Comparison of ENCODE assay signal across 1 cellular context in genomic region chr10:121831777-121832176, GRCh38.
TF ChIP-seq lines count a peak whose summit lies in the region.

No MANE protein-coding gene starts in this region.

TF ChIP-seq in HEK293, 187 proteins besides CTCF, POLR2A, EP300 and RAD21 (continued from another document and continues in another):
- TF ChIP-seq ATF2 (tag by site-specific recombination; IDR thresholded peaks at IDR 0.05; ENCODE audit: low read depth) = peak; percentile 90
- peak; percentile 98 for TF ChIP-seq WT1 (tag by site-specific recombination; IDR thresholded peaks at IDR 0.05)
- TF ChIP-seq ZNF664 (tag by site-specific recombination; IDR thresholded peaks at IDR 0.05) = peak; percentile 13; the same call in 1 of the 2 replicates
- TF ChIP-seq ZBTB7A (tag by site-specific recombination; IDR thresholded peaks at IDR 0.05; ENCODE audit: low read depth) = no peak
- peak; percentile 76 for TF ChIP-seq BCL6B (tag by site-specific recombination; IDR thresholded peaks at IDR 0.05)
- TF ChIP-seq ZNF341 (tag by site-specific recombination; IDR thresholded peaks at IDR 0.05; ENCODE audit: low read depth) = peak; percentile 67
- TF ChIP-seq ZBTB1 (tag by site-specific recombination; IDR thresholded peaks at IDR 0.05) = 0 out of 2 replicates have a peak, but pooled peaks have one; percentile 60
- TF ChIP-seq ZNF501 (tag by site-specific recombination; IDR thresholded peaks at IDR 0.05) = peak; percentile 86
- TF ChIP-seq ZNF639 (tag by site-specific recombination; IDR thresholded peaks at IDR 0.05) = peak; percentile 97
- TF ChIP-seq ZNF580 (tag by site-specific recombination; IDR thresholded peaks at IDR 0.05) = peak; percentile 88
- peak; percentile 76 for TF ChIP-seq ZBTB21 (tag by site-specific recombination; IDR thresholded peaks at IDR 0.05)
- no peak for TF ChIP-seq ZNF548 (tag by site-specific recombination; IDR thresholded peaks at IDR 0.05)
- no peak for TF ChIP-seq ZNF530 (tag by site-specific recombination; IDR thresholded peaks at IDR 0.05; ENCODE audit: low read depth)
- TF ChIP-seq ZBTB48 (tag by site-specific recombination; IDR thresholded peaks at IDR 0.05) = peak; percentile 22; the same call in 1 of the 2 replicates
- TF ChIP-seq ZNF146 (tag by site-specific recombination; IDR thresholded peaks at IDR 0.05) = peak; percentile 71
- TF ChIP-seq ZNF645 (tag by site-specific recombination; IDR thresholded peaks at IDR 0.05) = no peak
- TF ChIP-seq ZSCAN4 (tag by site-specific recombination; IDR thresholded peaks at IDR 0.05) = peak; percentile 71
- TF ChIP-seq OVOL3 (tag by site-specific recombination; IDR thresholded peaks at IDR 0.05) = peak; percentile 97
- peak; percentile 98 for TF ChIP-seq SCRT1 (tag by site-specific recombination; IDR thresholded peaks at IDR 0.05; ENCODE audit: borderline replicate concordance)
- peak; percentile 94 for TF ChIP-seq ZNF391 (tag by site-specific recombination; IDR thresholded peaks at IDR 0.05; ENCODE audit: borderline replicate concordance, low read depth)
- peak; percentile 95 for TF ChIP-seq ZNF366 (tag by site-specific recombination; conservative IDR thresholded peaks at IDR 0.05)
- peak; percentile 73; the same call in 1 of the 2 replicates for TF ChIP-seq ZNF394 (tag by site-specific recombination; IDR thresholded peaks at IDR 0.05; ENCODE audit: borderline replicate concordance)
- no peak for TF ChIP-seq ZNF701 (tag by site-specific recombination; IDR thresholded peaks at IDR 0.05)
- peak; percentile 99 for TF ChIP-seq ZEB2 (tag by site-specific recombination; IDR thresholded peaks at IDR 0.05)
- 0 out of 2 replicates have a peak, but pooled peaks have one; percentile 21 for TF ChIP-seq MYNN (tag by site-specific recombination; IDR thresholded peaks at IDR 0.05; ENCODE audit: borderline replicate concordance)
- TF ChIP-seq ZNF184 (tag by site-specific recombination; IDR thresholded peaks at IDR 0.05) = peak; percentile 75; the same call in 1 of the 2 replicates
- no peak for TF ChIP-seq ZNF416 (tag by site-specific recombination; IDR thresholded peaks at IDR 0.05)
- TF ChIP-seq ZNF266 (tag by site-specific recombination; IDR thresholded peaks at IDR 0.05; ENCODE audit: low read depth) = no peak
- TF ChIP-seq FEZF1 (tag by site-specific recombination; IDR thresholded peaks at IDR 0.05) = peak; percentile 98
- peak; percentile 96 for TF ChIP-seq BCL11A (tag by site-specific recombination; IDR thresholded peaks at IDR 0.05; ENCODE audit: low read depth)
- TF ChIP-seq KLF10 (tag by site-specific recombination; IDR thresholded peaks at IDR 0.05) = peak; percentile 92
- no peak for TF ChIP-seq ZNF785 (tag by site-specific recombination; IDR thresholded peaks at IDR 0.05)
- peak; percentile 48; the same call in 1 of the 2 replicates for TF ChIP-seq GFI1B (tag by site-specific recombination; IDR thresholded peaks at IDR 0.05)
- peak; percentile 60 for TF ChIP-seq GLIS1 (tag by site-specific recombination; IDR thresholded peaks at IDR 0.05)
- peak; percentile 65; the same call in 1 of the 2 replicates for TF ChIP-seq ZNF518A (tag by site-specific recombination; conservative IDR thresholded peaks at IDR 0.05; ENCODE audit: low read depth)
- TF ChIP-seq ZNF2 (tag by site-specific recombination; IDR thresholded peaks at IDR 0.05) = peak; percentile 86
- TF ChIP-seq ZNF362 (tag by site-specific recombination; IDR thresholded peaks at IDR 0.05) = peak; percentile 88
- TF ChIP-seq ZBTB8A (tag by site-specific recombination; IDR thresholded peaks at IDR 0.05) = peak; percentile 58; the same call in 1 of the 2 replicates
- peak; percentile 100 for TF ChIP-seq SP7 (tag by site-specific recombination; IDR thresholded peaks at IDR 0.05)
- TF ChIP-seq ZNF561 (tag by site-specific recombination; IDR thresholded peaks at IDR 0.05; ENCODE audit: borderline replicate concordance) = no peak
- TF ChIP-seq TCF7L2 (IDR thresholded peaks at IDR 0.05; ENCODE audit: borderline replicate concordance, low read depth, low read length) = peak; percentile 82
- no peak for TF ChIP-seq SP2 (tag by site-specific recombination; IDR thresholded peaks at IDR 0.05)
- TF ChIP-seq ZNF843 (tag by site-specific recombination; IDR thresholded peaks at IDR 0.05) = peak; percentile 99
- TF ChIP-seq ZNF449 (tag by site-specific recombination; IDR thresholded peaks at IDR 0.05) = peak; percentile 55; the same call in 1 of the 2 replicates
- no peak for TF ChIP-seq ZNF26 (tag by site-specific recombination; IDR thresholded peaks at IDR 0.05)
- no peak for TF ChIP-seq ZIC2 (tag by site-specific recombination; IDR thresholded peaks at IDR 0.05)
- TF ChIP-seq SP3 (tag by site-specific recombination; IDR thresholded peaks at IDR 0.05) = peak; percentile 52
- TF ChIP-seq ZNF423 (tag by site-specific recombination; IDR thresholded peaks at IDR 0.05) = no peak
- TF ChIP-seq KLF8 (tag by site-specific recombination; IDR thresholded peaks at IDR 0.05) = peak; percentile 91
- TF ChIP-seq ZNF768 (tag by site-specific recombination; IDR thresholded peaks at IDR 0.05) = no peak
- TF ChIP-seq ZNF654 (tag by site-specific recombination; IDR thresholded peaks at IDR 0.05; ENCODE audit: low read depth) = peak; percentile 14; the same call in 1 of the 2 replicates
